In the genomic region with DNA sequence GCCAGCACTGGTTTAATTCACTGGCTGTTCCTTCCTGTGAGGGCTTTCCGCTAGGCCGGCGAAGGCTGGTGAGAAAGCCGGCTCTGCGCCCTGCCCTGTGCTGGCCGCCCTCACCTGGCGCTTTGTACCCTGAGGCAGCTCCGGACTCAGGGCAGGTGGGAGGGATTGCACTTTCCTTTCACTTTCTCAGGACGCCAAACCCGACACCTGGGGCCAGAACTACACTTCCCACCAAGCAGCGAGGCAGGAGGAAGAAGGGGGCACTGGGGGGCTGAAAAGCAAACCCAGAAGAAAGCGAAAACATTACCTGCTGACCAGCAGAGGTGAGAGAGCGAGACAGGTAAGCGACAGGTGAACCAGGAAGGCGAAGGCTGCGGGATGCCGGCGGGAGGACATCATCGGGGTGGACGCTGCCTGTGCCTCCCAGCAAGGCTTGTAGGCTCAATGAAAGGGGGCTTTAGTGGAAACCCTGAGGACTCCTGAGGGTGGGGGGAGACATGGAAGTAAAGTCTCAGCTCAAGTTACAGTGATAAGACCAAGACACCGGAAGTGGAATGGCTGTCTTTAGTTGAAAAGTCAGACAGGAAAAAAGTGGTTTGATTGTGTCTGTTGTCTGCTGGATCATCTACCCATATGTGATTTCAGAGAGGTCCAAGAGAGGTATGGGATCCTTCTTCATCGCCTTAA, we compare ENCODE assay signal across 9 cellular contexts. TPM values are rescaled to one million over a fixed set of nuclear protein-coding genes. Genes with fewer than 3 reads are reported as not detected.
DNase-seq lines count a peak whose midpoint lies in the region; ATAC-seq and TF ChIP-seq lines count a peak whose summit lies in the region.
"Had no signal": no experiment of that assay in that cellular context is flagged by ENCODE, and none has a peak within 500 bp of the region (broad histone marks: within the 10 kb centered on the region; RNA-seq: fewer than 3 reads in every experiment).

A gene with protein sequence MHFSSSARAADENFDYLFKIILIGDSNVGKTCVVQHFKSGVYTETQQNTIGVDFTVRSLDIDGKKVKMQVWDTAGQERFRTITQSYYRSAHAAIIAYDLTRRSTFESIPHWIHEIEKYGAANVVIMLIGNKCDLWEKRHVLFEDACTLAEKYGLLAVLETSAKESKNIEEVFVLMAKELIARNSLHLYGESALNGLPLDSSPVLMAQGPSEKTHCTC (plus strand): TSS at position 181 of the 687 bp plus-strand sequence. CDS start 3,589 bp downstream, outside the sequence.

- H3K9me3 ChIP-seq in OCI-LY7 (ENCODE audit: low read length) (no peaks in the 10 kb centered on the region), uterus (no peaks in the 10 kb centered on the region)

- CTCF ChIA-PET in OCI-LY7 (lab: Charles Lee; ENCODE audit: unreplicated experiment): no interaction called here

- no peak for TF ChIP-seq CTCF in OCI-LY7 (conservative IDR thresholded peaks at IDR 0.05; ENCODE audit: low read length)
- TF ChIP-seq CTCF in uterus (IDR thresholded peaks at IDR 0.05): no peak

- H3K4me3 ChIP-seq in OCI-LY7 (ENCODE audit: low read depth, low read length, poor library complexity, severe bottlenecking) (no peak within 1 kb of the TSS), uterus (peak within 1 kb of the TSS in 1 of 2 donors; percentile 12)

- peak within 1 kb of the TSS; percentile 27; the same call in 1 of the 2 replicates for H3K4me2 ChIP-seq in OCI-LY7 (ENCODE audit: low read length)

- H3K36me3 ChIP-seq in OCI-LY7 (ENCODE audit: insufficient read depth, low read length) (no peaks in the 10 kb centered on the region), uterus (no peaks in the 10 kb centered on the region)

- no peaks in the 10 kb centered on the region for H3K4me1 ChIP-seq in OCI-LY7 (ENCODE audit: insufficient read depth, low read length, poor library complexity, severe bottlenecking)
- H3K4me1 ChIP-seq in uterus: no peaks in the 10 kb centered on the region

- POLR2A ChIA-PET in OCI-LY7 (lab: Charles Lee): no interaction called here

- no peaks in the 10 kb centered on the region for H3K27me3 ChIP-seq in uterus

- H3K4me3 Mint-ChIP-seq in activated naive CD8-positive, alpha-beta T cell: peak within 1 kb of the TSS; percentile 96
- peak within 1 kb of the TSS; percentile 90 to 96 (median 93) for H3K4me3 Mint-ChIP-seq in immature natural killer cell

- intact Hi-C loops in OCI-LY7 (cut with micrococcal nuclease; ENCODE audit: unreplicated experiment): no loop called here
- intact Hi-C loops in uterus (cut with DNase I; ENCODE audit: low total_unique reads): no loop called here

- peak; percentile 60 for ATAC-seq in GM21423 (IDR thresholded peaks at IDR 0.05; ENCODE audit: unreplicated experiment)
- no peak for ATAC-seq in HG02870 (IDR thresholded peaks at IDR 0.05; ENCODE audit: unreplicated experiment)
- ATAC-seq in GM18511 (IDR thresholded peaks at IDR 0.05; ENCODE audit: unreplicated experiment): no peak

- no peak within 1 kb of the TSS for H2AFZ ChIP-seq in OCI-LY7 (ENCODE audit: low read length)

- H3K9me2 ChIP-seq in OCI-LY7 (ENCODE audit: insufficient read depth, low read length): no peaks in the 10 kb centered on the region

- H3K27ac Mint-ChIP-seq in activated naive CD8-positive, alpha-beta T cell: peak within 1 kb of the TSS; percentile 97
- peak within 1 kb of the TSS; percentile 86 to 94 (median 90) for H3K27ac Mint-ChIP-seq in immature natural killer cell

- H4K20me1 ChIP-seq in OCI-LY7 (ENCODE audit: insufficient read depth, low read length): no peaks in the 10 kb centered on the region

- BruUV-seq in OCI-LY7 (replicated peaks; lab: Mats Ljungman, UMichigan): no TSS peak

- no peaks in the 10 kb centered on the region for H3K27me3 Mint-ChIP-seq in activated naive CD8-positive, alpha-beta T cell
- H3K27me3 Mint-ChIP-seq in immature natural killer cell (ENCODE audit: low read depth in 3 of 3): peaks cover 0 to 4% (median 3%) of the 10 kb centered on the region in 3 donors

- peaks cover 33% of the 10 kb centered on the region for H3K4me1 Mint-ChIP-seq in activated naive CD8-positive, alpha-beta T cell (ENCODE audit: low read depth)
- H3K4me1 Mint-ChIP-seq in immature natural killer cell: peaks cover 18% of the 10 kb centered on the region in 2 donors

- H3K79me2 ChIP-seq in OCI-LY7 (ENCODE audit: insufficient read depth, low read depth, low read length): no peaks in the 10 kb centered on the region

- H3K27ac ChIP-seq in OCI-LY7 (ENCODE audit: low read depth, low read length, poor library complexity, severe bottlenecking) (no peak within 1 kb of the TSS), uterus (no peak within 1 kb of the TSS)

- no peak for DNase-seq in OCI-LY7 (ENCODE audit: low spot score)
- DNase-seq in immature natural killer cell: peak; percentile 33 to 45 (median 34)
- DNase-seq in stimulated activated CD4-positive, alpha-beta T cell treated with anti-CD3 and anti-CD28 coated beads, Interleukin-2, amount 100 ng/mL, for 24 hours: peak; percentile 31 to 47
- DNase-seq in uterus: no peak

- peaks cover 8% of the 10 kb centered on the region for H3K36me3 Mint-ChIP-seq in activated naive CD8-positive, alpha-beta T cell
- peaks cover 4 to 7% (median 5%) of the 10 kb centered on the region in 3 donors for H3K36me3 Mint-ChIP-seq in immature natural killer cell

- H3K9me3 Mint-ChIP-seq in activated naive CD8-positive, alpha-beta T cell (ENCODE audit: low read depth): no peaks in the 10 kb centered on the region
- H3K9me3 Mint-ChIP-seq in immature natural killer cell: peaks cover 0 to 3% (median 0%) of the 10 kb centered on the region in 6 donors

- TF ChIP-seq POLR2A in uterus (IDR thresholded peaks at IDR 0.05): no peak

RNA-seq across cellular contexts. Expression of the gene that starts here (rescaled TPM):
- total RNA-seq in OCI-LY7 (2014; rRNA removed; shearing (Covaris generic)): not detected in 2 replicates
- not detected in 2 replicates for total RNA-seq in OCI-LY7 (2022)
- 1 to 10 TPM in 2 of 3 donors, not detected in 1; 2.4 to 3.1 TPM for polyA plus RNA-seq in immature natural killer cell
- not detected for total RNA-seq in uterus
- total RNA-seq: LHCN-M2 had no signal

Comparison
In these comparisons a context has a peak if more than half of its experiments do, and no peak if none do; other contexts are left out.
1. DNase-seq: peak in immature natural killer cell (3 of 3) and stimulated activated CD4-positive, alpha-beta T cell treated with anti-CD3 and anti-CD28 coated beads, Interleukin-2, amount 100 ng/mL, for 24 hours (2 of 2); none in OCI-LY7 (single experiment) and uterus (0 of 2).